Comparison of ENCODE assay signal across 26 cellular contexts in the genomic region with DNA sequence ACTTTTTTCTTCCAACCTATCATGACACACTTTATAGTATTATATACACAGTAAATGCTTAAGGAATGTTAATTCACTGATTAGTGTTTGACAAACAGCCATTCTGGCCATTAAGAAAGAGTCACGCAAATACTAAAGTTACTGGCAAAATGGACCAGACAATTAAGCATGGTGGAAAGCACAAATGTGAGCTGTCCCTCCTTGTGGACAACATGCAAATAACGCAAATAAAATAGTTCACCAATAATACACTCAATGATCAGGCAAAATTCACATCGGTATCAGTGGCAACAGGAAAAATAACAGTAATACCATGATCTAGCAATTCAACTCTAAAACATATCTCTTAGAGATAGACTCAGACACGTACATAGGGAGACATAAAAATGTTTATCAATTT.
"Had no signal": no experiment of that assay in that cellular context is flagged by ENCODE, and none has a peak within 500 bp of the region (broad histone marks: within the 10 kb centered on the region; RNA-seq: fewer than 3 reads in every experiment).

No MANE protein-coding gene starts in this region.

- H3K9me3 Mint-ChIP-seq: activated naive CD8-positive, alpha-beta T cell treated with anti-CD3 and anti-CD28 coated beads, Interleukin-2, amount 10 ng/mL, durations not matched to agents 7 days and 5 days; T-helper 1 cell treated with Interleukin-12 subunit alpha and Interleukin-12 subunit beta and Interleukin-4 antibody, amounts not matched to agents 30 μg/mL and 1 μg/mL, for 36 hours; WTC11 had no signal

- H3K4me1 Mint-ChIP-seq: activated naive CD8-positive, alpha-beta T cell treated with anti-CD3 and anti-CD28 coated beads, Interleukin-2, amount 10 ng/mL, durations not matched to agents 7 days and 5 days had no signal

- H3K4me3 ChIP-seq: adrenal gland, Peyer's patch, SJCRH30 had no signal

- H3K27ac Mint-ChIP-seq: activated CD8-positive, alpha-beta T cell treated with anti-CD3 and anti-CD28 coated beads, Interleukin-2, amount 10 ng/mL, durations not matched to agents 7 days and 5 days; activated naive CD8-positive, alpha-beta T cell treated with anti-CD3 and anti-CD28 coated beads, Interleukin-2, amount 10 ng/mL, durations not matched to agents 7 days and 5 days; T-helper 1 cell treated with Interleukin-12 subunit alpha and Interleukin-12 subunit beta and Interleukin-4 antibody, amounts not matched to agents 30 μg/mL and 1 μg/mL, for 36 hours; WTC11 had no signal

- DNase-seq: activated CD4-positive, alpha-beta T cell treated with anti-CD3 and anti-CD28 coated beads for 48 hours; activated CD4-positive, alpha-beta T cell treated with anti-CD3 and anti-CD28 coated beads, Interleukin-2, amount 50 U/mL, for 4 hours; activated CD4-positive, CD25-positive, alpha-beta regulatory T cell treated with anti-CD3 and anti-CD28 coated beads, Interleukin-2, amount 50 U/mL, for 72 hours; activated CD8-positive, alpha-beta memory T cell treated with anti-CD3 and anti-CD28 coated beads, Interleukin-2, amount 50 U/mL, for 48 hours; activated CD8-positive, alpha-beta T cell treated with anti-CD3 and anti-CD28 coated beads, Interleukin-2, amount 10 ng/mL, durations not matched to agents 7 days and 5 days; activated naive CD4-positive, alpha-beta T cell treated with anti-CD3 and anti-CD28 coated beads, Interleukin-2, amount 50 U/mL, for 16 hours; activated naive CD8-positive, alpha-beta T cell treated with anti-CD3 and anti-CD28 coated beads, Interleukin-2, amount 10 ng/mL, durations not matched to agents 7 days and 5 days; activated T-cell treated with anti-CD3 and anti-CD28 coated beads, Interleukin-2, amount 50 U/mL, for 1 hour; adrenal gland; anterior cingulate cortex; central memory CD4-positive, alpha-beta T cell; Kasumi-1; NCI-H1105 treated with DMSO at 0.1 percent for 48 hours; NCI-H146; NCI-H1930; NCI-H2107; NCI-H2171 treated with DMSO at 0.1 percent for 48 hours; NCI-H226; NCI-H526; NCI-H82; NK-92 treated with Interleukin-12 subunit alpha and Interleukin-12 subunit beta, amount 100 ng/mL, for 24 hours; Peyer's patch; Right ventricle myocardium superior; SJCRH30 had no signal

- H3K36me3 Mint-ChIP-seq: activated naive CD8-positive, alpha-beta T cell treated with anti-CD3 and anti-CD28 coated beads, Interleukin-2, amount 10 ng/mL, durations not matched to agents 7 days and 5 days; WTC11 had no signal

- H3K4me3 Mint-ChIP-seq: activated CD8-positive, alpha-beta T cell treated with anti-CD3 and anti-CD28 coated beads, Interleukin-2, amount 10 ng/mL, durations not matched to agents 7 days and 5 days; activated naive CD8-positive, alpha-beta T cell treated with anti-CD3 and anti-CD28 coated beads, Interleukin-2, amount 10 ng/mL, durations not matched to agents 7 days and 5 days; T-helper 1 cell treated with Interleukin-12 subunit alpha and Interleukin-12 subunit beta and Interleukin-4 antibody, amounts not matched to agents 30 μg/mL and 1 μg/mL, for 36 hours; WTC11 had no signal

- H3K27me3 Mint-ChIP-seq: activated naive CD8-positive, alpha-beta T cell treated with anti-CD3 and anti-CD28 coated beads, Interleukin-2, amount 10 ng/mL, durations not matched to agents 7 days and 5 days had no signal
